19 cellular contexts compared by ENCODE assay signal in genomic region chr2:95051636-95052035, GRCh38. TPM values are rescaled to one million over a fixed set of nuclear protein-coding genes. Genes with fewer than 3 reads are reported as not detected.
DNase-seq lines count a peak whose midpoint lies in the region; ATAC-seq lines count a peak whose summit lies in the region.
"Had no signal": no experiment of that assay in that cellular context is flagged by ENCODE, and none has a peak within 500 bp of the region (broad histone marks: within the 10 kb centered on the region; RNA-seq: fewer than 3 reads in every experiment).

No MANE protein-coding gene starts in this region.

- no peaks in the 10 kb centered on the region for H3K27me3 Mint-ChIP-seq in activated CD4-positive, alpha-beta T cell treated with anti-CD3 and anti-CD28 coated beads for 36 hours
- no peaks in the 10 kb centered on the region for H3K27me3 Mint-ChIP-seq in CD4-positive, CD25-positive, alpha-beta regulatory T cell
- H3K27me3 Mint-ChIP-seq in activated T-helper 17 cell treated with anti-CD3 and anti-CD28 coated beads, Interleukin-2, amount 50 U/mL, for 72 hours, result no peaks in the 10 kb centered on the region
- no peaks in the 10 kb centered on the region for H3K27me3 Mint-ChIP-seq in naive thymus-derived CD4-positive, alpha-beta T cell

- H2BK5ac ChIP-seq in mesenchymal stem cell (ENCODE audit: low read depth, low read length, poor library complexity, severe bottlenecking), result no peak overlapping the region

- H3K4me1 Mint-ChIP-seq in activated CD4-positive, alpha-beta T cell treated with anti-CD3 and anti-CD28 coated beads for 36 hours, result peaks cover 72% of the 10 kb centered on the region
- peaks cover 10 to 89% (median 34%) of the 10 kb centered on the region in 4 donors for H3K4me1 Mint-ChIP-seq in CD4-positive, CD25-positive, alpha-beta regulatory T cell
- peaks cover 42% of the 10 kb centered on the region for H3K4me1 Mint-ChIP-seq in activated T-helper 17 cell treated with anti-CD3 and anti-CD28 coated beads, Interleukin-2, amount 50 U/mL, for 72 hours
- H3K4me1 Mint-ChIP-seq in naive thymus-derived CD4-positive, alpha-beta T cell, result peaks cover 30 to 96% (median 88%) of the 10 kb centered on the region in 7 donors

- H3K36me3 Mint-ChIP-seq in activated CD4-positive, alpha-beta T cell treated with anti-CD3 and anti-CD28 coated beads for 36 hours (ENCODE audit: low read depth), result peaks cover 19% of the 10 kb centered on the region
- peaks cover 30% of the 10 kb centered on the region for H3K36me3 Mint-ChIP-seq in CD4-positive, CD25-positive, alpha-beta regulatory T cell
- peaks cover 46% of the 10 kb centered on the region for H3K36me3 Mint-ChIP-seq in activated T-helper 17 cell treated with anti-CD3 and anti-CD28 coated beads, Interleukin-2, amount 50 U/mL, for 72 hours (ENCODE audit: low read depth)
- peaks cover 4 to 65% (median 40%) of the 10 kb centered on the region in 5 donors for H3K36me3 Mint-ChIP-seq in naive thymus-derived CD4-positive, alpha-beta T cell

- CTCF ChIA-PET in activated CD4-positive, alpha-beta T cell treated with anti-CD3 and anti-CD28 coated beads for 36 hours (lab: Charles Lee), result interaction anchor here (1.3 to 7.2 kb wide), 4 partner anchors 26 to 95 kb away, joined by 3 to 89 read pairs (median 35); partner anchors contain the start of gene MAL
- CTCF ChIA-PET in naive thymus-derived CD4-positive, alpha-beta T cell (lab: Charles Lee), result interaction anchor here (1.4 to 8.9 kb wide), 4 partner anchors 9 to 28 kb away, joined by 7 to 163 read pairs (median 37); partner anchors contain the start of gene MAL

- H2AK5ac ChIP-seq in mesenchymal stem cell (ENCODE audit: low read length, severe bottlenecking), result no peak overlapping the region

- peaks cover 52% of the 10 kb centered on the region for H3K4me1 ChIP-seq in CD4-positive, CD25-positive, alpha-beta regulatory T cell (ENCODE audit: control insufficient read depth, insufficient read depth, low read length, poor library complexity, severe bottlenecking)
- peaks cover 0 to 83% of the 10 kb centered on the region in 2 donors for H3K4me1 ChIP-seq in naive thymus-derived CD4-positive, alpha-beta T cell (ENCODE audit: control insufficient read depth in 2 of 2, insufficient read depth in 2 of 2, low read length in 2 of 2)
- peaks cover under 1% of the 10 kb centered on the region for H3K4me1 ChIP-seq in mesenchymal stem cell (ENCODE audit: control insufficient read depth, insufficient read depth, low read depth, low read length)
- H3K4me1 ChIP-seq: gastrocnemius medialis, HAP-1, psoas muscle, tibial artery had no signal

- intact Hi-C loops in activated CD4-positive, alpha-beta T cell treated with anti-CD3 and anti-CD28 coated beads for 36 hours (cut with DNase I, micrococcal nuclease), result loop anchor here in 1 of 2 experiments (2.0 kb wide), 1 partner anchor 25 kb away; no protein-coding TSS in a partner anchor
- intact Hi-C loops in naive thymus-derived CD4-positive, alpha-beta T cell (cut with micrococcal nuclease), result loop anchor here (1.0 to 2.0 kb wide), 2 partner anchors 9 to 29 kb away; no protein-coding TSS in a partner anchor

- no peaks in the 10 kb centered on the region for H3K9me3 Mint-ChIP-seq in activated CD4-positive, alpha-beta T cell treated with anti-CD3 and anti-CD28 coated beads for 36 hours (ENCODE audit: low read depth)
- H3K9me3 Mint-ChIP-seq in CD4-positive, CD25-positive, alpha-beta regulatory T cell, result no peaks in the 10 kb centered on the region
- no peaks in the 10 kb centered on the region for H3K9me3 Mint-ChIP-seq in activated T-helper 17 cell treated with anti-CD3 and anti-CD28 coated beads, Interleukin-2, amount 50 U/mL, for 72 hours
- H3K9me3 Mint-ChIP-seq in naive thymus-derived CD4-positive, alpha-beta T cell, result no peaks in the 10 kb centered on the region

- no peak overlapping the region for H3K9ac ChIP-seq in mesenchymal stem cell (ENCODE audit: low read length)

- no peak overlapping the region for H3K4me3 ChIP-seq in CD4-positive, CD25-positive, alpha-beta regulatory T cell (ENCODE audit: low read depth, low read length)
- no peak overlapping the region for H3K4me3 ChIP-seq in naive thymus-derived CD4-positive, alpha-beta T cell (ENCODE audit: low read length)
- no peak overlapping the region for H3K4me3 ChIP-seq in mesenchymal stem cell (ENCODE audit: insufficient read depth in 1 of 2, low read depth in 1 of 2, low read length in 2 of 2)
- H3K4me3 ChIP-seq: gastrocnemius medialis, HAP-1, psoas muscle, tibial artery had no signal

- H2BK12ac ChIP-seq in mesenchymal stem cell (ENCODE audit: low read length in 2 of 2), result no peak overlapping the region

- no peak for DNase-seq in activated CD4-positive, alpha-beta T cell treated with anti-CD3 and anti-CD28 coated beads for 36 hours
- no peak for DNase-seq in activated CD4-positive, alpha-beta T cell treated with anti-CD3 and anti-CD28 coated beads, Interleukin-2, amount 50 U/mL, for 4 hours
- no peak for DNase-seq in CD4-positive, CD25-positive, alpha-beta regulatory T cell
- DNase-seq in naive thymus-derived CD4-positive, alpha-beta T cell, result no peak
- no peak for DNase-seq in mesenchymal stem cell
- DNase-seq: activated CD4-positive, alpha-beta T cell treated with anti-CD3 and anti-CD28 coated beads for 1 hour; effector memory CD4-positive, alpha-beta T cell; gastrocnemius medialis; KBM-7; NCI-H526 treated with DMSO at 0.1 percent for 48 hours; stimulated activated CD4-positive, alpha-beta T cell treated with anti-CD3 and anti-CD28 coated beads, Interleukin-1b, Interleukin-23, amount 100 ng/mL, for 48 hours; tibial artery had no signal

- 69% methylated on average over 10 of the region's 10 CpGs for WGBS in mesenchymal stem cell

- no peak overlapping the region for H2AFZ ChIP-seq in mesenchymal stem cell (ENCODE audit: low read depth, low read length)

- H3K27ac Mint-ChIP-seq in activated CD4-positive, alpha-beta T cell treated with anti-CD3 and anti-CD28 coated beads for 36 hours, result peak overlapping the region; percentile 59
- peak overlapping the region; percentile 77 to 86 (median 83) for H3K27ac Mint-ChIP-seq in CD4-positive, CD25-positive, alpha-beta regulatory T cell
- H3K27ac Mint-ChIP-seq in activated T-helper 17 cell treated with anti-CD3 and anti-CD28 coated beads, Interleukin-2, amount 50 U/mL, for 72 hours, result peak overlapping the region; percentile 90
- H3K27ac Mint-ChIP-seq in naive thymus-derived CD4-positive, alpha-beta T cell, result peak overlapping the region; percentile 76 to 98 (median 90)

- no peak overlapping the region for H3K18ac ChIP-seq in mesenchymal stem cell (ENCODE audit: low read depth in 1 of 2, low read length in 2 of 2)

- H3K4me2 ChIP-seq in mesenchymal stem cell (ENCODE audit: low read length, poor library complexity, severe bottlenecking), result no peak overlapping the region

- H3K4ac ChIP-seq in mesenchymal stem cell (ENCODE audit: low read depth in 1 of 2, low read length in 2 of 2), result no peak overlapping the region

- ATAC-seq in activated CD4-positive, alpha-beta T cell treated with anti-CD3 and anti-CD28 coated beads for 36 hours, result no peak
- ATAC-seq in CD4-positive, CD25-positive, alpha-beta regulatory T cell (ENCODE audit: low read depth in 2 of 2), result no peak
- no peak for ATAC-seq in activated T-helper 17 cell treated with anti-CD3 and anti-CD28 coated beads, Interleukin-2, amount 50 U/mL, for 72 hours (replicated peaks)
- ATAC-seq in naive thymus-derived CD4-positive, alpha-beta T cell, result no peak
- no peak for ATAC-seq in HG03097 (IDR thresholded peaks at IDR 0.05; ENCODE audit: low FRiP score, unreplicated experiment)
- ATAC-seq in HG03469 (IDR thresholded peaks at IDR 0.05; ENCODE audit: unreplicated experiment), result no peak
- ATAC-seq: gastrocnemius medialis, psoas muscle, SK-N-SH treated with all-trans-retinoic acid at 6 μM for 48 hours had no signal

- no peak overlapping the region for H2BK120ac ChIP-seq in mesenchymal stem cell (ENCODE audit: low read depth, low read length)

- POLR2A ChIA-PET in activated CD4-positive, alpha-beta T cell treated with anti-CD3 and anti-CD28 coated beads for 36 hours (lab: Charles Lee), result no interaction called here
- POLR2A ChIA-PET in naive thymus-derived CD4-positive, alpha-beta T cell (lab: Charles Lee), result interaction anchor here (0.6 to 21.6 kb wide), 7 partner anchors 9 to 1182 kb away, joined by 3 to 581 read pairs (median 51); partner anchors contain the start of genes MAL and MRPS5

- peaks cover 25% of the 10 kb centered on the region for H3K36me3 ChIP-seq in CD4-positive, CD25-positive, alpha-beta regulatory T cell (ENCODE audit: control insufficient read depth, insufficient read depth, low read length)
- H3K36me3 ChIP-seq in naive thymus-derived CD4-positive, alpha-beta T cell (ENCODE audit: control insufficient read depth in 2 of 3, insufficient read depth in 3 of 3, low read length in 3 of 3), result peaks cover 0 to 48% (median 12%) of the 10 kb centered on the region in 3 experiments
- no peaks in the 10 kb centered on the region for H3K36me3 ChIP-seq in mesenchymal stem cell (ENCODE audit: control insufficient read depth in 1 of 2, insufficient read depth in 2 of 2, low read depth in 1 of 2, low read length in 2 of 2)
- H3K36me3 ChIP-seq: gastrocnemius medialis, HAP-1, tibial artery had no signal

- H3K9me3 ChIP-seq in CD4-positive, CD25-positive, alpha-beta regulatory T cell (ENCODE audit: control insufficient read depth in 2 of 2, low read length in 2 of 2), result no peaks in the 10 kb centered on the region
- no peaks in the 10 kb centered on the region for H3K9me3 ChIP-seq in naive thymus-derived CD4-positive, alpha-beta T cell (ENCODE audit: control insufficient read depth in 2 of 3, low read length in 3 of 3)
- H3K9me3 ChIP-seq in mesenchymal stem cell (ENCODE audit: control insufficient read depth, low read length), result no peaks in the 10 kb centered on the region
- H3K9me3 ChIP-seq: gastrocnemius medialis, HAP-1, psoas muscle, tibial artery had no signal

- H3K27me3 ChIP-seq in CD4-positive, CD25-positive, alpha-beta regulatory T cell (ENCODE audit: control insufficient read depth, insufficient read depth, low read length), result no peaks in the 10 kb centered on the region
- no peaks in the 10 kb centered on the region for H3K27me3 ChIP-seq in naive thymus-derived CD4-positive, alpha-beta T cell (ENCODE audit: control insufficient read depth in 2 of 2, insufficient read depth in 2 of 2, low read length in 2 of 2)
- H3K27me3 ChIP-seq in mesenchymal stem cell (ENCODE audit: control insufficient read depth in 1 of 2, insufficient read depth in 1 of 2, low read length in 2 of 2), result peaks cover 11 to 85% of the 10 kb centered on the region in 2 experiments

- no peak overlapping the region for H3K14ac ChIP-seq in mesenchymal stem cell (ENCODE audit: low read length in 2 of 2)

- no peak overlapping the region for H4K91ac ChIP-seq in mesenchymal stem cell (ENCODE audit: low read length)

- peak overlapping the region; percentile 30 for H3K27ac ChIP-seq in CD4-positive, CD25-positive, alpha-beta regulatory T cell (ENCODE audit: insufficient read depth, low read length, poor library complexity, severe bottlenecking)
- H3K27ac ChIP-seq in naive thymus-derived CD4-positive, alpha-beta T cell (ENCODE audit: low read depth, low read length), result peak overlapping the region; percentile 62
- no peak overlapping the region for H3K27ac ChIP-seq in mesenchymal stem cell (ENCODE audit: low read length, poor library complexity, severe bottlenecking)
- H3K27ac ChIP-seq: gastrocnemius medialis, psoas muscle, tibial artery had no signal

- H2BK15ac ChIP-seq in mesenchymal stem cell (ENCODE audit: low read depth, poor library complexity, severe bottlenecking), result no peak overlapping the region

- no peaks in the 10 kb centered on the region for H3K79me1 ChIP-seq in mesenchymal stem cell (replicated peaks; ENCODE audit: low read length, poor library complexity, severe bottlenecking)

- H3K4me3 Mint-ChIP-seq in activated CD4-positive, alpha-beta T cell treated with anti-CD3 and anti-CD28 coated beads for 36 hours, result no peak overlapping the region
- H3K4me3 Mint-ChIP-seq in CD4-positive, CD25-positive, alpha-beta regulatory T cell, result peak overlapping the region in 1 of 4 donors; percentile 18
- H3K4me3 Mint-ChIP-seq in activated T-helper 17 cell treated with anti-CD3 and anti-CD28 coated beads, Interleukin-2, amount 50 U/mL, for 72 hours, result no peak overlapping the region
- peak overlapping the region in 8 of 10 donors; percentile 6 to 76 (median 28) for H3K4me3 Mint-ChIP-seq in naive thymus-derived CD4-positive, alpha-beta T cell

- H4K8ac ChIP-seq in mesenchymal stem cell (ENCODE audit: low read length), result no peak overlapping the region

- no peak overlapping the region for H3K23ac ChIP-seq in mesenchymal stem cell (ENCODE audit: low read length in 2 of 2)

RNA-seq across cellular contexts. Expression of gene MAL, which starts 26.1 kb away (rescaled TPM):
- total RNA-seq in activated CD4-positive, alpha-beta T cell treated with anti-CD3 and anti-CD28 coated beads for 36 hours, result 10 to 100 TPM; 35.4 to 43.3 TPM
- 130 TPM for total RNA-seq in CD4-positive, CD25-positive, alpha-beta regulatory T cell
- 100 to 1,000 TPM; 173 to 263 (median 213) TPM for polyA plus RNA-seq in CD4-positive, CD25-positive, alpha-beta regulatory T cell
- 10 to 100 TPM; 47.2 to 65.9 TPM for total RNA-seq in activated T-helper 17 cell treated with anti-CD3 and anti-CD28 coated beads, Interleukin-2, amount 50 U/mL, for 72 hours
- 100 to 1,000 TPM; 124 to 575 (median 159) TPM for total RNA-seq in naive thymus-derived CD4-positive, alpha-beta T cell
- polyA plus RNA-seq in naive thymus-derived CD4-positive, alpha-beta T cell, result 100 to 1,000 TPM; 355 to 408 TPM
- polyA plus RNA-seq in mesenchymal stem cell (2013, experiment 1 of 2), result not detected
- not detected for polyA plus RNA-seq in mesenchymal stem cell (2013, experiment 2 of 2)
- total RNA-seq: HT-29 had no signal

Comparison
In these comparisons a context has a peak if more than half of its experiments do, and no peak if none do; other contexts are left out.
1. H3K4me3 Mint-ChIP-seq: peak in naive thymus-derived CD4-positive, alpha-beta T cell (8 of 10); none in activated CD4-positive, alpha-beta T cell treated with anti-CD3 and anti-CD28 coated beads for 36 hours (single experiment) and activated T-helper 17 cell treated with anti-CD3 and anti-CD28 coated beads, Interleukin-2, amount 50 U/mL, for 72 hours (single experiment).
2. Peak in every context shown above with its lines, with median percentiles within 50 percentile points of each other: H3K27ac Mint-ChIP-seq.